In genomic region chr15:75710874-75711273, GRCh38 we compare ENCODE assay signal across 4 cellular contexts. TPM values are rescaled to one million over a fixed set of nuclear protein-coding genes. Genes with fewer than 3 reads are reported as not detected.
"Had no signal": no experiment of that assay in that cellular context is flagged by ENCODE, and none has a peak within 500 bp of the region (broad histone marks: within the 10 kb centered on the region; RNA-seq: fewer than 3 reads in every experiment).

No MANE protein-coding gene starts in this region.

RNA-seq across cellular contexts. Expression of gene CSPG4, which starts 1.8 kb away (rescaled TPM):
- total RNA-seq: activated naive CD4-positive, alpha-beta T cell treated with anti-CD3 and anti-CD28 coated beads for 36 hours; activated naive CD8-positive, alpha-beta T cell treated with anti-CD3 and anti-CD28 coated beads for 36 hours; activated T-helper 1 cell treated with anti-CD3 and anti-CD28 coated beads, Interleukin-12 subunit alpha, Interleukin-12 subunit beta, Interleukin-2, Interleukin-4 antibody, amounts not matched to agents 30 ng/mL and 10 ng/mL and 1 ng/mL, durations not matched to agents 14 hours and 24 hours and 36 hours; T-helper 1 cell treated with Interleukin-12 subunit alpha and Interleukin-12 subunit beta and Interleukin-4 antibody, amounts not matched to agents 30 ng/mL and 1 ng/mL, for 36 hours had no signal
